Comparison of ENCODE assay signal across 9 cellular contexts in genomic region chr14:32361674-32362073, GRCh38.
"Had no signal": no experiment of that assay in that cellular context is flagged by ENCODE, and none has a peak within 500 bp of the region (broad histone marks: within the 10 kb centered on the region; RNA-seq: fewer than 3 reads in every experiment).

No MANE protein-coding gene starts in this region.

- H3K4me1 ChIP-seq: HAP-1 had no signal

- H3K9me3 ChIP-seq: HAP-1 had no signal

- H3K4me3 ChIP-seq: HAP-1 had no signal

- H3K27ac ChIP-seq: HL-60 had no signal

- DNase-seq: GOT3, H7, HFFc6, KBM-7 had no signal

- ATAC-seq: HCT116, HepG2 had no signal

- H3K9me3 Mint-ChIP-seq: HFFc6, IgD-negative memory B cell had no signal

- H3K36me3 ChIP-seq: HAP-1 had no signal

- H3K4me3 Mint-ChIP-seq: HFFc6, IgD-negative memory B cell had no signal

- H3K36me3 Mint-ChIP-seq: IgD-negative memory B cell had no signal

- H3K27ac Mint-ChIP-seq: HFFc6, IgD-negative memory B cell had no signal
